In the genomic region with DNA sequence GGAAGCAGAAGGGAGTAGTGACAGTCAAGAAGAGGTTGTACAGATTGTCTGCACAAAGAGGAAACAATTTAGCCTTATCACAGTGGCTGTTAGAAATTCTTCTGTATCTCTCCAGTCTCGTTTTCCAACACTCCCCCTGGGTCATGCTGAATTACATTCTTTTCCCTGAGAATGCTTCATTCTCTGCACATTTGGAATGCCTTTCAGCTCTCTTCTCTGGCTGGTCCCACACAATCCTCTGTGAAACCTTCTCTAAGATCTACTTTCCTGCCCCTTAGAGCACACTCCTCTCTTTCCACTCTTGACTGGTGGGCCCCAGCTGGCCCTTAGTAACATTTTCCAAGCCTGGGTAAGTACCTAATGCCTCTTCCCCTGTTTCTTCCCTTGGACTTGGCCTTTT, we compare ENCODE assay signal across 11 cellular contexts. TPM values are rescaled to one million over a fixed set of nuclear protein-coding genes. Genes with fewer than 3 reads are reported as not detected.
A peak's percentile ranks its signal among the peaks of the same experiment; 100 is the strongest.
DNase-seq lines count a peak whose midpoint lies in the region; ATAC-seq and TF ChIP-seq lines count a peak whose summit lies in the region.
"Had no signal": no experiment of that assay in that cellular context is flagged by ENCODE, and none has a peak within 500 bp of the region (broad histone marks: within the 10 kb centered on the region; RNA-seq: fewer than 3 reads in every experiment).

No MANE protein-coding gene starts in this region.

- no peak for DNase-seq in activated CD4-positive, alpha-beta T cell treated with anti-CD3 and anti-CD28 coated beads, Interleukin-2, amount 10 ng/mL, durations not matched to agents 24 days and 14 days
- no peak for DNase-seq in activated CD4-positive, alpha-beta T cell treated with anti-CD3 and anti-CD28 coated beads for 1 hour
- DNase-seq in T-helper 17 cell (no peak), endodermal cell (no peak), progenitor cell of endocrine pancreas (ENCODE audit: low spot score, unreplicated experiment) (no peak), retina (no peak), omental fat pad (ENCODE audit: low spot score) (no peak), hypothalamus (lab: John Stamatoyannopoulos, UW) (no peak)
- DNase-seq: DMS 273 treated with DMSO at 0.1 percent for 48 hours, NCI-H2227 treated with DMSO at 0.1 percent for 48 hours had no signal

- H3K27ac Mint-ChIP-seq in activated CD4-positive, alpha-beta T cell treated with anti-CD3 and anti-CD28 coated beads, Interleukin-2, amount 10 ng/mL, durations not matched to agents 24 days and 14 days = peak overlapping the region; percentile 66
- peak overlapping the region; percentile 87 for H3K27ac Mint-ChIP-seq in T-helper 17 cell
- peak overlapping the region; percentile 60 for H3K27ac Mint-ChIP-seq in endodermal cell
- peak overlapping the region; percentile 12 for H3K27ac Mint-ChIP-seq in progenitor cell of endocrine pancreas

- TF ChIP-seq CTCF in endodermal cell (conservative IDR thresholded peaks at IDR 0.05) (no peak), progenitor cell of endocrine pancreas (IDR thresholded peaks at IDR 0.05; ENCODE audit: unreplicated experiment) (no peak), omental fat pad (IDR thresholded peaks at IDR 0.05) (no peak)

- H3K27ac ChIP-seq in endodermal cell (ENCODE audit: low read depth, low read length) = peak overlapping the region; percentile 63
- H3K27ac ChIP-seq: A549 had no signal

- no peak overlapping the region for H3K4me3 Mint-ChIP-seq in activated CD4-positive, alpha-beta T cell treated with anti-CD3 and anti-CD28 coated beads, Interleukin-2, amount 10 ng/mL, durations not matched to agents 24 days and 14 days
- H3K4me3 Mint-ChIP-seq in T-helper 17 cell (peak overlapping the region; percentile 25), endodermal cell (no peak overlapping the region), progenitor cell of endocrine pancreas (ENCODE audit: low read depth) (no peak overlapping the region)

- ATAC-seq in T-helper 17 cell (no peak), omental fat pad (ENCODE audit: low FRiP score) (no peak)

- no peak overlapping the region for H3K4me3 ChIP-seq in endodermal cell (ENCODE audit: low read length)
- H3K4me3 ChIP-seq: A549 had no signal

- intact Hi-C loops in activated CD4-positive, alpha-beta T cell treated with anti-CD3 and anti-CD28 coated beads, Interleukin-2, amount 10 ng/mL, durations not matched to agents 24 days and 14 days (cut with micrococcal nuclease) = loop anchor here (2.0 kb wide), 1 partner anchor 21 kb away; no protein-coding TSS in a partner anchor

- H3K27me3 Mint-ChIP-seq in activated CD4-positive, alpha-beta T cell treated with anti-CD3 and anti-CD28 coated beads, Interleukin-2, amount 10 ng/mL, durations not matched to agents 24 days and 14 days = no peaks in the 10 kb centered on the region
- H3K27me3 Mint-ChIP-seq in T-helper 17 cell = no peaks in the 10 kb centered on the region
- H3K27me3 Mint-ChIP-seq in endodermal cell (ENCODE audit: insufficient read depth) = no peaks in the 10 kb centered on the region
- H3K27me3 Mint-ChIP-seq in progenitor cell of endocrine pancreas = no peaks in the 10 kb centered on the region

- no peaks in the 10 kb centered on the region for H3K9me3 Mint-ChIP-seq in activated CD4-positive, alpha-beta T cell treated with anti-CD3 and anti-CD28 coated beads, Interleukin-2, amount 10 ng/mL, durations not matched to agents 24 days and 14 days
- H3K9me3 Mint-ChIP-seq in endodermal cell (no peaks in the 10 kb centered on the region), progenitor cell of endocrine pancreas (ENCODE audit: low read depth) (no peaks in the 10 kb centered on the region)

- H3K9ac ChIP-seq in endodermal cell (ENCODE audit: extremely low read depth, low read length, poor library complexity, severe bottlenecking) = no peak overlapping the region

- WGBS in endodermal cell (ENCODE audit: insufficient coverage in 1 of 2, insufficient read length in 1 of 2), 2 experiments = 88% methylated on average over 1 of the region's 1 CpG

- peaks cover 48% of the 10 kb centered on the region for H3K36me3 Mint-ChIP-seq in activated CD4-positive, alpha-beta T cell treated with anti-CD3 and anti-CD28 coated beads, Interleukin-2, amount 10 ng/mL, durations not matched to agents 24 days and 14 days (ENCODE audit: low read depth)
- H3K36me3 Mint-ChIP-seq in T-helper 17 cell (ENCODE audit: low read depth) = peaks cover 7% of the 10 kb centered on the region
- peaks cover 42% of the 10 kb centered on the region for H3K36me3 Mint-ChIP-seq in endodermal cell (ENCODE audit: low read depth)
- H3K36me3 Mint-ChIP-seq in progenitor cell of endocrine pancreas (ENCODE audit: insufficient read depth) = peaks cover 11% of the 10 kb centered on the region

- no peaks in the 10 kb centered on the region for H3K27me3 ChIP-seq in endodermal cell (ENCODE audit: control insufficient read depth, insufficient read depth, low read length, poor library complexity, severe bottlenecking)

- no peaks in the 10 kb centered on the region for H3K9me3 ChIP-seq in T-helper 17 cell (ENCODE audit: control insufficient read depth, low read length, poor library complexity, severe bottlenecking)
- no peaks in the 10 kb centered on the region for H3K9me3 ChIP-seq in endodermal cell (ENCODE audit: control insufficient read depth, low read length)
- H3K9me3 ChIP-seq: A549 had no signal

- peaks cover 55% of the 10 kb centered on the region for H3K36me3 ChIP-seq in endodermal cell (ENCODE audit: control insufficient read depth, insufficient read depth, low read length)

- peaks cover 30% of the 10 kb centered on the region for H3K4me1 Mint-ChIP-seq in activated CD4-positive, alpha-beta T cell treated with anti-CD3 and anti-CD28 coated beads, Interleukin-2, amount 10 ng/mL, durations not matched to agents 24 days and 14 days
- H3K4me1 Mint-ChIP-seq in T-helper 17 cell = peaks cover 19% of the 10 kb centered on the region
- H3K4me1 Mint-ChIP-seq in endodermal cell = peaks cover 17% of the 10 kb centered on the region
- peaks cover 12% of the 10 kb centered on the region for H3K4me1 Mint-ChIP-seq in progenitor cell of endocrine pancreas (ENCODE audit: low read depth)

- H3K4me1 ChIP-seq in endodermal cell (ENCODE audit: control insufficient read depth, insufficient read depth, low read length) = peaks cover 8% of the 10 kb centered on the region

RNA-seq across cellular contexts. Expression of gene HMCES, which starts 25.5 kb away (rescaled TPM):
- total RNA-seq in activated CD4-positive, alpha-beta T cell treated with anti-CD3 and anti-CD28 coated beads, Interleukin-2, amount 10 ng/mL, durations not matched to agents 24 days and 14 days = 58.3 and 62.6 TPM in 2 replicates
- total RNA-seq in T-helper 17 cell = 10 to 100 TPM; 48.2 to 55.3 TPM
- total RNA-seq in endodermal cell = 10 to 100 TPM; 42.9 to 46.9 TPM
- 40.1 TPM for polyA plus RNA-seq in endodermal cell (2013, experiment 1 of 2)
- polyA plus RNA-seq in endodermal cell (2013, experiment 2 of 2) = 33.1 TPM
- total RNA-seq in progenitor cell of endocrine pancreas = 35.3 TPM in 2 replicates
- 10 to 100 TPM; 25.9 to 30.3 (median 27.1) TPM for total RNA-seq in omental fat pad

RNA-seq across cellular contexts. Expression of gene COPG1, which starts 54.7 kb away (rescaled TPM):
- 142 and 164 TPM in 2 replicates for total RNA-seq in activated CD4-positive, alpha-beta T cell treated with anti-CD3 and anti-CD28 coated beads, Interleukin-2, amount 10 ng/mL, durations not matched to agents 24 days and 14 days
- total RNA-seq in T-helper 17 cell (100 to 1,000 TPM; 101 to 102 TPM), endodermal cell (100 to 1,000 TPM; 151 to 193 TPM), progenitor cell of endocrine pancreas (141 and 145 TPM in 2 replicates), omental fat pad (100 to 1,000 TPM; 107 to 148 (median 127) TPM)
- polyA plus RNA-seq in endodermal cell (2013, experiment 1 of 2) = 88.8 TPM
- 90.2 TPM for polyA plus RNA-seq in endodermal cell (2013, experiment 2 of 2)

Comparison
In these comparisons a context has a peak if more than half of its experiments do, and no peak if none do; other contexts are left out.
1. H3K27ac Mint-ChIP-seq: peak in every context shown above with its lines; median percentile 87 in T-helper 17 cell; 66 in activated CD4-positive, alpha-beta T cell treated with anti-CD3 and anti-CD28 coated beads, Interleukin-2, amount 10 ng/mL, durations not matched to agents 24 days and 14 days; 60 in endodermal cell; 12 in progenitor cell of endocrine pancreas.